ENCODE assay signal across 1 cellular context in the genomic region with DNA sequence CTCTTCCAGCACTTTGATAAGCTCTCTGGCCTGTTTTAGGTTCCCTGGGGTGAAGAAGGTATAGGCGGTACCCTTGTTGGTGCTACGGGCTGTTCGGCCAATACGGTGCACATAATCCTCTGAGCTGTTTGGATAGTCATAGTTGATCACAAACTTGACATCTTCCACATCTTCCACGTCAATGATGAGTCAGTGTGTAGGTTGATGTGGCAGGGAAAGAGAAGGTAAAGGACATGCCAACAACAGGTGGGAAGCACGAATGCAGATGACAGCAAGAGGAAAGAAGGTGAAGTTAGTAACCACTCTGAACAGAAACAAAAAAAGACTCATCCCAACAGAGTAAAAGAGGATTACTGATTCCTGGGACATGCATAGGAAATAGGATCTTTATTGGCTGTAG.
TF ChIP-seq lines count a peak whose summit lies in the region.

No MANE protein-coding gene starts in this region.

TF ChIP-seq in WTC11, 78 proteins besides CTCF, POLR2A, EP300 and RAD21 (continued from another document):
- TF ChIP-seq, protein P1, sequence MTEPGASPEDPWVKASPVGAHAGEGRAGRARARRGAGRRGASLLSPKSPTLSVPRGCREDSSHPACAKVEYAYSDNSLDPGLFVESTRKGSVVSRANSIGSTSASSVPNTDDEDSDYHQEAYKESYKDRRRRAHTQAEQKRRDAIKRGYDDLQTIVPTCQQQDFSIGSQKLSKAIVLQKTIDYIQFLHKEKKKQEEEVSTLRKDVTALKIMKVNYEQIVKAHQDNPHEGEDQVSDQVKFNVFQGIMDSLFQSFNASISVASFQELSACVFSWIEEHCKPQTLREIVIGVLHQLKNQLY (CRISPR knock-in tag; IDR thresholded peaks at IDR 0.05), result no peak
- TF ChIP-seq, protein P2, sequence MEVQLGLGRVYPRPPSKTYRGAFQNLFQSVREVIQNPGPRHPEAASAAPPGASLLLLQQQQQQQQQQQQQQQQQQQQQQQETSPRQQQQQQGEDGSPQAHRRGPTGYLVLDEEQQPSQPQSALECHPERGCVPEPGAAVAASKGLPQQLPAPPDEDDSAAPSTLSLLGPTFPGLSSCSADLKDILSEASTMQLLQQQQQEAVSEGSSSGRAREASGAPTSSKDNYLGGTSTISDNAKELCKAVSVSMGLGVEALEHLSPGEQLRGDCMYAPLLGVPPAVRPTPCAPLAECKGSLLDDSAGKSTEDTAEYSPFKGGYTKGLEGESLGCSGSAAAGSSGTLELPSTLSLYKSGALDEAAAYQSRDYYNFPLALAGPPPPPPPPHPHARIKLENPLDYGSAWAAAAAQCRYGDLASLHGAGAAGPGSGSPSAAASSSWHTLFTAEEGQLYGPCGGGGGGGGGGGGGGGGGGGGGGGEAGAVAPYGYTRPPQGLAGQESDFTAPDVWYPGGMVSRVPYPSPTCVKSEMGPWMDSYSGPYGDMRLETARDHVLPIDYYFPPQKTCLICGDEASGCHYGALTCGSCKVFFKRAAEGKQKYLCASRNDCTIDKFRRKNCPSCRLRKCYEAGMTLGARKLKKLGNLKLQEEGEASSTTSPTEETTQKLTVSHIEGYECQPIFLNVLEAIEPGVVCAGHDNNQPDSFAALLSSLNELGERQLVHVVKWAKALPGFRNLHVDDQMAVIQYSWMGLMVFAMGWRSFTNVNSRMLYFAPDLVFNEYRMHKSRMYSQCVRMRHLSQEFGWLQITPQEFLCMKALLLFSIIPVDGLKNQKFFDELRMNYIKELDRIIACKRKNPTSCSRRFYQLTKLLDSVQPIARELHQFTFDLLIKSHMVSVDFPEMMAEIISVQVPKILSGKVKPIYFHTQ (CRISPR knock-in tag; IDR thresholded peaks at IDR 0.05), result no peak
